9 cellular contexts compared by ENCODE assay signal in genomic region chr13:28429685-28430290, GRCh38.
DNase-seq lines count a peak whose midpoint lies in the region; ATAC-seq and TF ChIP-seq lines count a peak whose summit lies in the region.
"Had no signal": no experiment of that assay in that cellular context is flagged by ENCODE, and none has a peak within 500 bp of the region (broad histone marks: within the 10 kb centered on the region; RNA-seq: fewer than 3 reads in every experiment).

No MANE protein-coding gene starts in this region.

- DNase-seq in GM12865 (ENCODE audit: low read depth) (peak; percentile 91), choroid plexus epithelial cell (ENCODE audit: low read depth) (peak; percentile 61), KG1 (lab: John Stamatoyannopoulos, UW) (no peak), cortex of kidney (lab: John Stamatoyannopoulos, UW) (no peak), NCI-H146 (lab: John Stamatoyannopoulos, UW) (no peak)
- DNase-seq: NCI-H510A had no signal

- ATAC-seq in GM21390 (IDR thresholded peaks at IDR 0.05; ENCODE audit: unreplicated experiment) (peak; percentile 91), HG03280 (IDR thresholded peaks at IDR 0.05; ENCODE audit: unreplicated experiment) (peak; percentile 94), esophagus mucosa (no peak)

- TF ChIP-seq CTCF in GM12865 (IDR thresholded peaks at IDR 0.05; ENCODE audit: insufficient read depth, low read depth, low read length, missing control alignments) (no peak), choroid plexus epithelial cell (conservative IDR thresholded peaks at IDR 0.05; ENCODE audit: low read depth, low read length) (no peak)

- H3K4me3 ChIP-seq in GM12865 (ENCODE audit: low read depth, low read length): peak overlapping the region; percentile 73
- H3K4me3 ChIP-seq in choroid plexus epithelial cell (ENCODE audit: low read depth, low read length): no peak overlapping the region

Comparison
In these comparisons a context has a peak if more than half of its experiments do, and no peak if none do; other contexts are left out.
1. DNase-seq: peak in GM12865 (single experiment) and choroid plexus epithelial cell (single experiment); none in KG1 (single experiment), cortex of kidney (single experiment) and NCI-H146 (single experiment).